9 cellular contexts compared by ENCODE assay signal in genomic region chr19:19320362-19321142, GRCh38.
DNase-seq lines count a peak whose midpoint lies in the region; ATAC-seq, FAIRE-seq and TF ChIP-seq lines count a peak whose summit lies in the region.
"Had no signal": no experiment of that assay in that cellular context is flagged by ENCODE, and none has a peak within 500 bp of the region (broad histone marks: within the 10 kb centered on the region; RNA-seq: fewer than 3 reads in every experiment).

Gene MAU2 (plus strand): TSS chr19:19320829. CDS start chr19:19320860, 31 bp downstream.
Gene SUGP1 (minus strand): TSS chr19:19320509. CDS start chr19:19320496, 13 bp downstream.

- H3K4me3 ChIP-seq in AG09309 (ENCODE audit: control insufficient read depth, low read depth, low read length), result peak within 1 kb of the TSS; percentile 99

- peak; percentile 37 for TF ChIP-seq CTCF in AG09309 (IDR thresholded peaks at IDR 0.05; ENCODE audit: control insufficient read depth, insufficient read depth, low read depth, low read length, missing control alignments)

- ATAC-seq in GM18907 (IDR thresholded peaks at IDR 0.05; ENCODE audit: unreplicated experiment), result peak; percentile 92
- ATAC-seq in HG03159 (IDR thresholded peaks at IDR 0.05; ENCODE audit: unreplicated experiment), result peak; percentile 90

- peak; percentile 46 for DNase-seq in AG09309 (ENCODE audit: low read depth)
- peak; percentile 82 for DNase-seq in NCI-H2227 treated with DMSO at 0.1 percent for 48 hours (lab: John Stamatoyannopoulos, UW)
- DNase-seq in activated CD4-positive, CD25-positive, alpha-beta regulatory T cell (lab: John Stamatoyannopoulos, UW), result peak; percentile 71 to 86 (median 80)
- peak; percentile 92 for DNase-seq in central memory CD4-positive, alpha-beta T cell
- DNase-seq in stimulated activated CD4-positive, alpha-beta T cell treated with anti-CD3 and anti-CD28 coated beads, Interleukin-12 subunit alpha, Interleukin-12 subunit beta, amount 100 ng/mL, for 4 hours, result peak; percentile 81

- peak; percentile 41 for FAIRE-seq in islet of Langerhans (lab: Jason Lieb, UNC)
- FAIRE-seq: endometrium had no signal

Comparison
In these comparisons a context has a peak if more than half of its experiments do, and no peak if none do; other contexts are left out.
1. Peak in every context shown above with its lines: DNase-seq, ATAC-seq and H3K4me3 ChIP-seq.